Comparison of ENCODE assay signal across 21 cellular contexts in genomic region chr1:201190005-201190404, GRCh38. TPM values are rescaled to one million over a fixed set of nuclear protein-coding genes. Genes with fewer than 3 reads are reported as not detected.
"Had no signal": no experiment of that assay in that cellular context is flagged by ENCODE, and none has a peak within 500 bp of the region (broad histone marks: within the 10 kb centered on the region; RNA-seq: fewer than 3 reads in every experiment).

No MANE protein-coding gene starts in this region.

- H3K27ac ChIP-seq: epithelial cell of prostate, esophagus muscularis mucosa, left ventricle myocardium inferior, neutrophil, testis, transverse colon had no signal

- H3K4me3 ChIP-seq: esophagus muscularis mucosa, left ventricle myocardium inferior, lung, testis, transverse colon had no signal

- DNase-seq: effector memory CD8-positive, alpha-beta T cell; immature natural killer cell; left cardiac atrium; left ventricle myocardium inferior; mesenchymal stem cell; naive B cell; stimulated activated CD4-positive, alpha-beta T cell treated with anti-CD3 and anti-CD28 coated beads, Interleukin-2, amount 100 ng/mL, for 24 hours; stimulated activated CD4-positive, alpha-beta T cell treated with anti-CD3 and anti-CD28 coated beads, Interleukin-4, amount 100 ng/mL, for 4 hours; stimulated activated naive B cell treated with anti-CD40 and anti-IgM and Interleukin-4, amounts not matched to agents 10 μg/mL and 1 μg/mL and 100 μg/mL, for 72 hours; stimulated activated naive CD8-positive, alpha-beta T cell treated with anti-CD3 and anti-CD28 coated beads, Interleukin-15, amount 100 ng/mL, for 72 hours; testis; transverse colon had no signal

- FAIRE-seq: keratinocyte had no signal

- ATAC-seq: effector memory CD8-positive, alpha-beta T cell; sciatic nerve; stimulated activated naive B cell treated with anti-CD40 and anti-IgM and Interleukin-4, amounts not matched to agents 10 μg/mL and 1 μg/mL and 100 μg/mL, for 72 hours; stimulated activated naive CD8-positive, alpha-beta T cell treated with anti-CD3 and anti-CD28 coated beads, Interleukin-15, amount 100 ng/mL, for 72 hours had no signal

- H3K4me1 ChIP-seq: left ventricle myocardium inferior, transverse colon had no signal

- H3K27me3 ChIP-seq: gastrocnemius medialis, testis had no signal

- H3K9me3 ChIP-seq: esophagus muscularis mucosa, gastrocnemius medialis, left ventricle myocardium inferior, neutrophil, testis, transverse colon had no signal

- H3K36me3 ChIP-seq: esophagus muscularis mucosa, gastrocnemius medialis, left ventricle myocardium inferior, neutrophil, transverse colon had no signal

RNA-seq across cellular contexts. Expression of gene IGFN1, which starts 0.6 kb away (rescaled TPM):
- total RNA-seq: esophagus muscularis mucosa, left ventricle myocardium inferior, pulmonary artery endothelial cell, subcutaneous adipose tissue had no signal
- polyA plus RNA-seq: immature natural killer cell, keratinocyte had no signal
